Comparison of ENCODE assay signal across 22 cellular contexts in the genomic region with DNA sequence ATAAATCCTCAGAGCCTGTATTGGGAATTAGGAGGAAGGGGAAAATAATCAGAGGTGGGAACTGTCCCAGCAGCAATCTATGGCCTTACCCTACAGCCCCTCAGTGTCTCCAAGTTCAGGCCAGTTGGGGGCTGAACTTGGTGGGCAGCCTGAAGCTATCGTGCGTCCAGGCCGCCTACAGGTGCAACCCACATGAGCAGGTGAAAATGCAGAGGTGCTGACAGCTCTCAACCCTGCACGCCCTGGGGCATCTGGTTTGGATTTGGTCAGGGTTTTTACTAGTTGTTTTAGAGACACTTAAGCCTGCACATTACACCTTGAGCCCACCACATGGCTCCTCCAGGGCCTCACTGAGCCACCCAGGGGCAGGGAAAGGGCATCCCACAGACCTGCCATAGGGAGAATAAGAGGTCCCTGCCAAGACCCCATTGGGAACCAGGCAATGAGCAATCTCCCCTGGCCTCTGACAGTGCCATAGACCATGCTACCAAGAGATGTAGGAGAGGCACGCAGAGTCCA.
"Had no signal": no experiment of that assay in that cellular context is flagged by ENCODE, and none has a peak within 500 bp of the region (broad histone marks: within the 10 kb centered on the region; RNA-seq: fewer than 3 reads in every experiment).

No MANE protein-coding gene starts in this region.

- DNase-seq: IMR-90, Karpas-422, KG1, MG63, NCI-H1092, NCI-H1105 treated with DMSO at 0.1 percent for 48 hours, NCI-H1417 treated with DMSO at 0.1 percent for 48 hours, NCI-H146, NCI-H1694 treated with DMSO at 0.1 percent for 48 hours, NCI-H1930, NCI-H2081, NCI-H2107, NCI-H2227 treated with DMSO at 0.1 percent for 48 hours, NCI-H524 treated with DMSO at 0.1 percent for 48 hours, NCI-H69, NCI-H774, Right ventricle myocardium superior, RPMI8226, SIG-M5 had no signal

- ATAC-seq: HepG2 had no signal

- H3K4me3 ChIP-seq: MG63, SJSA1, SK-N-MC had no signal

- H3K27me3 ChIP-seq: MG63, SJSA1 had no signal

- H3K36me3 ChIP-seq: MG63, SJSA1 had no signal

- H3K27ac ChIP-seq: SJSA1, SK-N-MC had no signal

- H3K9me3 ChIP-seq: MG63, SJSA1 had no signal
